ENCODE assay signal across 19 cellular contexts in the genomic region with DNA sequence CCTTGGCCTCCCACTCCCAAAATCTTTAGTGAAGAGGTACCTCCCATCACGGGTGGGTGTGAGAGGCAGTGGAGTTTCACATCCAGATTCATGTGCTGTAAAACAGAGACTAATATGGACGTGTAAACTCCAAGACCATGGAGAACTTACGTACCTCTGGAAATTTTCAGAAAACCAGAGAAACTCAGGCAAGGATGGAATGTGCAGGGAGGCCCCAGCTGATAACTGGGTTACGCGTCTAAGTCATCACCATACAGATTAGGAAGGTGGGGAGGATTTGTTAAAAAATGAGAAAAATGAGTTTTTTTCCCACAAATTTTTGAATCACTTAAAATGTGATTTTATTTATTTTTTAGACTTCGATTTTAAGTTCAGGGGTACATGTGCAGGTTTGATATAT. TPM values are rescaled to one million over a fixed set of nuclear protein-coding genes. Genes with fewer than 3 reads are reported as not detected.
DNase-seq lines count a peak whose midpoint lies in the region; ATAC-seq and TF ChIP-seq lines count a peak whose summit lies in the region.
"Had no signal": no experiment of that assay in that cellular context is flagged by ENCODE, and none has a peak within 500 bp of the region (broad histone marks: within the 10 kb centered on the region; RNA-seq: fewer than 3 reads in every experiment).

No MANE protein-coding gene starts in this region.

- H3K4me1 ChIP-seq in CD4-positive, alpha-beta memory T cell (ENCODE audit: insufficient read depth, low read length), result no peaks in the 10 kb centered on the region
- peaks cover 0 to 4% of the 10 kb centered on the region in 2 donors for H3K4me1 ChIP-seq in adrenal gland (replicated peaks in 1 of 2)

- TF ChIP-seq CTCF in VCaP (conservative IDR thresholded peaks at IDR 0.05) (no peak), dorsolateral prefrontal cortex (IDR thresholded peaks at IDR 0.05 in 54 of 56, conservative IDR thresholded peaks at IDR 0.05 in 2 of 56; ENCODE audit: low read depth in 1 of 56, partially characterized antibody in 56 of 56) (no peak), omental fat pad (IDR thresholded peaks at IDR 0.05) (no peak), adrenal gland (IDR thresholded peaks at IDR 0.05) (no peak)

- intact Hi-C loops in dorsolateral prefrontal cortex (cut with DNase I) (loop anchor here in 1 of 2 donors (5.0 kb wide), 1 partner anchor 33 kb away; the partner anchor contains the start of gene SLK), adrenal gland (cut with DNase I) (no loop called here)
- intact Hi-C loops in CD4-positive, alpha-beta memory T cell (cut with micrococcal nuclease), result no loop called here

- no peak overlapping the region for H3K4me3 ChIP-seq in dorsolateral prefrontal cortex
- no peak overlapping the region for H3K4me3 ChIP-seq in CD4-positive, alpha-beta memory T cell (ENCODE audit: low read length in 2 of 2)
- no peak overlapping the region for H3K4me3 ChIP-seq in adrenal gland
- H3K4me3 ChIP-seq: BLaER1, GM23338 had no signal

- no peaks in the 10 kb centered on the region for H3K9me3 ChIP-seq in CD4-positive, alpha-beta memory T cell (ENCODE audit: control insufficient read depth in 1 of 2, low read length in 2 of 2)
- H3K9me3 ChIP-seq in adrenal gland (replicated peaks in 1 of 3), result no peaks in the 10 kb centered on the region
- H3K9me3 ChIP-seq: BLaER1 had no signal

- no peaks in the 10 kb centered on the region for H3K4me1 Mint-ChIP-seq in CD4-positive, alpha-beta memory T cell
- H3K4me1 Mint-ChIP-seq: B cell; CD8-positive, alpha-beta memory T cell had no signal

- WGBS in adrenal gland, 4 donors, result 76 to 96% (median 92%) methylated on average over 6 of the region's 6 CpGs

- no peaks in the 10 kb centered on the region for H3K36me3 ChIP-seq in CD4-positive, alpha-beta memory T cell (ENCODE audit: insufficient read depth, low read length)
- H3K36me3 ChIP-seq in adrenal gland (replicated peaks in 1 of 2), result no peaks in the 10 kb centered on the region
- H3K36me3 ChIP-seq: BLaER1 had no signal

- no peak for DNase-seq in dorsolateral prefrontal cortex
- no peak for DNase-seq in omental fat pad (ENCODE audit: low spot score)
- no peak for DNase-seq in CD4-positive, alpha-beta memory T cell
- DNase-seq in stimulated activated naive CD8-positive, alpha-beta T cell treated with anti-CD3 and anti-CD28 coated beads, Interleukin-15, Interleukin-2, amounts not matched to agents 100 U/mL and 50 U/mL, for 24 hours, result no peak
- DNase-seq in adrenal gland, result no peak
- DNase-seq: Calu3; CD4-positive, CD25-positive, alpha-beta regulatory T cell; CD8-positive, alpha-beta memory T cell; DMS53; DMS79 treated with DMSO at 0.1 percent for 48 hours; GF-D8; H9 had no signal

- H3K4me3 Mint-ChIP-seq in CD4-positive, alpha-beta memory T cell, result no peak overlapping the region
- H3K4me3 Mint-ChIP-seq: B cell; CD4-positive, CD25-positive, alpha-beta regulatory T cell; CD8-positive, alpha-beta memory T cell; GM23338; H9 had no signal

- peak; percentile 56 for ATAC-seq in omental fat pad (ENCODE audit: low FRiP score)
- no peak for ATAC-seq in stimulated activated naive CD8-positive, alpha-beta T cell treated with anti-CD3 and anti-CD28 coated beads, Interleukin-15, Interleukin-2, amounts not matched to agents 100 U/mL and 50 U/mL, for 24 hours
- ATAC-seq: GM23338, HCT116 had no signal

- H3K27ac ChIP-seq in VCaP (peak overlapping the region; percentile 58; the same call in 1 of the 2 replicates), dorsolateral prefrontal cortex (peak overlapping the region in 38 of 59 donors; percentile 8 to 83 (median 69)), adrenal gland (no peak overlapping the region)
- no peak overlapping the region for H3K27ac ChIP-seq in CD4-positive, alpha-beta memory T cell (ENCODE audit: low read depth, low read length)
- H3K27ac ChIP-seq: 22Rv1, BLaER1, C4-2B had no signal

- H3K27me3 ChIP-seq in dorsolateral prefrontal cortex, result no peaks in the 10 kb centered on the region
- no peaks in the 10 kb centered on the region for H3K27me3 ChIP-seq in CD4-positive, alpha-beta memory T cell (ENCODE audit: insufficient read depth, low read length)
- H3K27me3 ChIP-seq in adrenal gland, result no peaks in the 10 kb centered on the region
- H3K27me3 ChIP-seq: BLaER1 had no signal

- CTCF ChIA-PET in CD4-positive, alpha-beta memory T cell (lab: Charles Lee; ENCODE audit: partially characterized antibody), result no interaction called here

- no peaks in the 10 kb centered on the region for H3K36me3 Mint-ChIP-seq in CD4-positive, alpha-beta memory T cell
- H3K36me3 Mint-ChIP-seq: CD4-positive, CD25-positive, alpha-beta regulatory T cell; CD8-positive, alpha-beta memory T cell had no signal

- H3K27ac Mint-ChIP-seq in CD4-positive, alpha-beta memory T cell, result no peak overlapping the region
- H3K27ac Mint-ChIP-seq: B cell; CD8-positive, alpha-beta memory T cell; GM23338; H9 had no signal

- H3K9me3 Mint-ChIP-seq in CD4-positive, alpha-beta memory T cell, result no peaks in the 10 kb centered on the region
- H3K9me3 Mint-ChIP-seq: CD4-positive, CD25-positive, alpha-beta regulatory T cell; CD8-positive, alpha-beta memory T cell; GM23338 had no signal

- POLR2A ChIA-PET in CD4-positive, alpha-beta memory T cell (lab: Charles Lee; ENCODE audit: partially characterized antibody), result no interaction called here

- no peak for TF ChIP-seq POLR2A in adrenal gland (IDR thresholded peaks at IDR 0.05)

- no peaks in the 10 kb centered on the region for H3K27me3 Mint-ChIP-seq in CD4-positive, alpha-beta memory T cell
- H3K27me3 Mint-ChIP-seq: B cell had no signal

RNA-seq across cellular contexts. Expression of gene STN1, which starts 16.3 kb away (rescaled TPM):
- total RNA-seq in dorsolateral prefrontal cortex (10 to 100 TPM in 115 of 120 experiments, 1 to 10 TPM in 5; 7.9 to 24.9 (median 15.5) TPM), omental fat pad (10 to 100 TPM; 15.4 to 44.7 (median 21.1) TPM), adrenal gland (10 to 100 TPM; 24.5 to 50.7 (median 36.2) TPM)
- total RNA-seq in CD4-positive, alpha-beta memory T cell, result 10 to 100 TPM; 30.4 to 31.6 TPM
- polyA plus RNA-seq in CD4-positive, alpha-beta memory T cell, result 100 to 1,000 TPM; 111 TPM
- polyA plus RNA-seq in adrenal gland, result 10 to 100 TPM; 14.8 to 38.5 (median 18.8) TPM

RNA-seq across cellular contexts. Expression of gene SLK, which starts 32.6 kb away (rescaled TPM):
- 10 to 100 TPM; 27.0 to 53.9 (median 38.6) TPM for total RNA-seq in dorsolateral prefrontal cortex
- total RNA-seq in omental fat pad, result 10 to 100 TPM; 49.0 to 97.0 (median 61.8) TPM
- total RNA-seq in CD4-positive, alpha-beta memory T cell, result 10 to 100 TPM; 30.9 to 31.1 TPM
- 10 to 100 TPM in 1 of 2 donors, 1 to 10 TPM in 1; 1.6 to 14.3 TPM for polyA plus RNA-seq in CD4-positive, alpha-beta memory T cell
- 10 to 100 TPM; 21.5 to 75.4 (median 31.9) TPM for total RNA-seq in adrenal gland
- 10 to 100 TPM in 2 of 3 donors, 1 to 10 TPM in 1; 6.7 to 32.2 (median 10.2) TPM for polyA plus RNA-seq in adrenal gland

Comparison
In these comparisons a context has a peak if more than half of its experiments do, and no peak if none do; other contexts are left out.
1. H3K27ac ChIP-seq: peak in VCaP (single experiment) and dorsolateral prefrontal cortex (38 of 59); none in CD4-positive, alpha-beta memory T cell (single experiment) and adrenal gland (0 of 5).